In the genomic region with DNA sequence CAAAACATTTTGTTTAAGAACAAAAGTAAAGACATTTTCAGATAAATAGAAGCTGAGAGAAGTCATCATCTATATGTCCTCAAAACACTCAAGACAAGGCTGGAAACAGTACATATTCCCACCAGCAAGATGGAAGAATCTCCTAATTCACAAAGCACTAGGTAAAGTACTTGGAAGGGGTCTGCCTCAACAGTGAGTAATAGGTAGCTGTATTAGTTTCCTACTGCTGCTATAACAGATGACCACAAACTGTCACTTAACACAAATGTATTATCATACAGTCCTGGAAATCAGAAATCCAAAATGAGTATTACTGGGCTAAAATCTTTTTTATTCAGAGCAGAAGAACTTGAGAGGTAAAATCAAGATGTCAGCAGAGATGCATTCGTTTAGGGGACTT, we compare ENCODE assay signal across 35 cellular contexts. TPM values are rescaled to one million over a fixed set of nuclear protein-coding genes. Genes with fewer than 3 reads are reported as not detected.
DNase-seq lines count a peak whose midpoint lies in the region; ATAC-seq, FAIRE-seq and TF ChIP-seq lines count a peak whose summit lies in the region.
"Had no signal": no experiment of that assay in that cellular context is flagged by ENCODE, and none has a peak within 500 bp of the region (broad histone marks: within the 10 kb centered on the region; RNA-seq: fewer than 3 reads in every experiment).

No MANE protein-coding gene starts in this region.

- DNase-seq in HepG2 (ENCODE audit: low spot score): no peak
- DNase-seq in right lobe of liver: no peak
- DNase-seq in HTR-8/SVneo (ENCODE audit: insufficient read length, low spot score): no peak
- no peak for DNase-seq in PC-9
- no peak for DNase-seq in K562 (ENCODE audit: extremely low read depth in 1 of 4, low spot score in 3 of 4)
- no peak for DNase-seq in AG20443 (ENCODE audit: low spot score)
- DNase-seq: 8988T; ACHN; AML-193; BE2C; C1 segment of cervical spinal cord; Caco-2; Calu3; CD4-positive, alpha-beta memory T cell; CD4-positive, alpha-beta T cell; CD4-positive, CD25-positive, alpha-beta regulatory T cell; CD8-positive, alpha-beta memory T cell; CD8-positive, alpha-beta T cell; COR-L47; DMS 273 treated with DMSO at 0.1 percent for 48 hours; DMS153; DMS53; DMS79; DMS79 treated with DMSO at 0.1 percent for 48 hours; DND-41; EL had no signal

- H3K27ac ChIP-seq in HepG2 (ENCODE audit: extremely low read length, insufficient read depth, low read length) (no peak overlapping the region), right lobe of liver (no peak overlapping the region), PC-9 (no peak overlapping the region), K562 (ENCODE audit: extremely low read depth, low read depth, low read length) (no peak overlapping the region)
- H3K27ac ChIP-seq: 22Rv1; A549; BLaER1; BLaER1 treated with 17β-estradiol and CSF1 and Interleukin-3, amounts not matched to agents 10 nM and 100 nM; C4-2B had no signal

- H3K79me2 ChIP-seq in HepG2 (ENCODE audit: insufficient read depth, low read length) (no peaks in the 10 kb centered on the region), PC-9 (ENCODE audit: low read depth) (no peaks in the 10 kb centered on the region), K562 (ENCODE audit: control insufficient read depth, insufficient read depth, low read length) (no peaks in the 10 kb centered on the region)

- H3K9me1 ChIP-seq in K562 (ENCODE audit: control insufficient read depth, insufficient read depth, low read length): no peaks in the 10 kb centered on the region

- no peak overlapping the region for H3K9ac ChIP-seq in HepG2 (ENCODE audit: insufficient read depth, low read depth, low read length)
- no peak overlapping the region for H3K9ac ChIP-seq in K562 (ENCODE audit: insufficient read depth in 1 of 2, low read depth in 2 of 2, low read length in 2 of 2)
- H3K9ac ChIP-seq: BLaER1; BLaER1 treated with 17β-estradiol and CSF1 and Interleukin-3, amounts not matched to agents 10 nM and 100 nM had no signal

- H3K9me3 ChIP-seq in HepG2 (ENCODE audit: low read length) (no peaks in the 10 kb centered on the region), right lobe of liver (peaks cover 0 to under 1% (median 0%) of the 10 kb centered on the region in 4 donors), PC-9 (ENCODE audit: insufficient read depth, low read depth) (0 out of 2 replicates have a peak, but pooled peaks cover 7% of the 10 kb centered on the region), K562 (replicated peaks; ENCODE audit: control insufficient read depth, insufficient read depth, low read depth, low read length) (peaks cover 6% of the 10 kb centered on the region)
- H3K9me3 ChIP-seq: BE2C, Caco-2 had no signal

- POLR2A ChIA-PET in HepG2 (lab: Yijun Ruan, JAX) (no interaction called here), PC-9 (lab: Charles Lee; ENCODE audit: unreplicated experiment) (interaction anchor here (0.5 kb wide), 1 partner anchor 167 kb away, joined by 6 read pairs; a partner anchor contains a TSS), K562 (lab: Yijun Ruan, JAX) (interaction anchor here (0.9 to 1.4 kb wide), 2 partner anchors 9 to 13 kb away, joined by 3 to 4 read pairs; no protein-coding TSS in a partner anchor)

- no peaks in the 10 kb centered on the region for H3K4me1 ChIP-seq in HepG2 (ENCODE audit: insufficient read depth, low read length)
- H3K4me1 ChIP-seq in right lobe of liver: no peaks in the 10 kb centered on the region
- H3K4me1 ChIP-seq in PC-9 (replicated peaks; ENCODE audit: insufficient read depth): no peaks in the 10 kb centered on the region
- H3K4me1 ChIP-seq in K562 (replicated peaks in 1 of 2; ENCODE audit: control insufficient read depth in 2 of 2, insufficient read depth in 2 of 2, low read length in 2 of 2): no peaks in the 10 kb centered on the region
- H3K4me1 ChIP-seq: A549; BE2C; BLaER1; BLaER1 treated with 17β-estradiol and CSF1 and Interleukin-3, amounts not matched to agents 10 nM and 100 nM; Caco-2 had no signal

- TF ChIP-seq CTCF in HepG2 (CRISPR knock-in tag; IDR thresholded peaks at IDR 0.05): no peak
- no peak for TF ChIP-seq CTCF in right lobe of liver (IDR thresholded peaks at IDR 0.05)
- no peak for TF ChIP-seq CTCF in PC-9 (conservative IDR thresholded peaks at IDR 0.05)
- no peak for TF ChIP-seq CTCF in K562 (IDR thresholded peaks at IDR 0.05 in 2 of 3, conservative IDR thresholded peaks at IDR 0.05 in 1 of 3; ENCODE audit: insufficient read depth in 2 of 3, low read depth in 1 of 3, low read length in 3 of 3)

- ATAC-seq in HepG2 (no peak), right lobe of liver (no peak), K562 (no peak), HG02678 (IDR thresholded peaks at IDR 0.05; ENCODE audit: unreplicated experiment) (no peak), HG03354 (IDR thresholded peaks at IDR 0.05; ENCODE audit: poor library complexity, severe bottlenecking, unreplicated experiment) (no peak)
- ATAC-seq: A549; CD8-positive, alpha-beta T cell had no signal

- no peak overlapping the region for H3K4me3 ChIP-seq in HepG2 (replicated peaks in 1 of 3; ENCODE audit: insufficient read depth in 1 of 3, low read depth in 2 of 3, low read length in 3 of 3)
- no peak overlapping the region for H3K4me3 ChIP-seq in right lobe of liver
- H3K4me3 ChIP-seq in PC-9: no peak overlapping the region
- no peak overlapping the region for H3K4me3 ChIP-seq in K562
- H3K4me3 ChIP-seq: A549; BLaER1; BLaER1 treated with 17β-estradiol and CSF1 and Interleukin-3, amounts not matched to agents 10 nM and 100 nM had no signal

- H2AFZ ChIP-seq in HepG2 (ENCODE audit: low read length) (no peak overlapping the region), PC-9 (peak overlapping the region; percentile 50; the same call in 1 of the 2 replicates), K562 (ENCODE audit: low read depth, low read length) (no peak overlapping the region)

- H3K36me3 ChIP-seq in HepG2 (replicated peaks in 1 of 2; ENCODE audit: control insufficient read depth in 1 of 2, insufficient read depth in 2 of 2, low read length in 2 of 2) (no peaks in the 10 kb centered on the region), right lobe of liver (no peaks in the 10 kb centered on the region), PC-9 (ENCODE audit: low read depth) (no peaks in the 10 kb centered on the region), K562 (ENCODE audit: control insufficient read depth, insufficient read depth, low read length) (no peaks in the 10 kb centered on the region)
- H3K36me3 ChIP-seq: BE2C, BLaER1 had no signal

- 0% methylated on average over 1 of the region's 1 CpG for WGBS in HepG2 (ENCODE audit: low lambda C conversion rate)
- 40% methylated on average over 1 of the region's 1 CpG for WGBS in right lobe of liver (ENCODE audit: insufficient coverage, low coverage, low lambda C conversion rate, missing lambda C conversion rate)
- 6% methylated on average over 1 of the region's 1 CpG for WGBS in K562 (ENCODE audit: insufficient coverage, low coverage, missing lambda C conversion rate)

- TF ChIP-seq RAD21 in HepG2 (CRISPR knock-in tag; IDR thresholded peaks at IDR 0.05) (no peak), K562 (CRISPR knock-in tag; conservative IDR thresholded peaks at IDR 0.05 in 1 of 2, IDR thresholded peaks at IDR 0.05 in 1 of 2) (no peak)

- CTCF ChIA-PET in HepG2 (lab: Yijun Ruan, JAX; ENCODE audit: low intra/inter-chr PET ratio, low total read pairs): no interaction called here
- CTCF ChIA-PET in PC-9 (lab: Charles Lee): no interaction called here
- CTCF ChIA-PET in K562 (lab: Yijun Ruan, JAX; ENCODE audit: low intra/inter-chr PET ratio): no interaction called here

- intact Hi-C loops in HepG2 (cut with micrococcal nuclease; ENCODE audit: unreplicated experiment) (no loop called here), right lobe of liver (cut with DNase I) (no loop called here), PC-9 (cut with micrococcal nuclease; ENCODE audit: unreplicated experiment) (no loop called here), K562 (cut with micrococcal nuclease) (no loop called here)

- H3K4me2 ChIP-seq in HepG2 (ENCODE audit: low read depth, low read length) (no peak overlapping the region), PC-9 (no peak overlapping the region), K562 (ENCODE audit: insufficient read depth, low read length) (no peak overlapping the region)
- H3K4me2 ChIP-seq: A549; BLaER1; BLaER1 treated with 17β-estradiol and CSF1 and Interleukin-3, amounts not matched to agents 10 nM and 100 nM had no signal

- H3K9me2 ChIP-seq in PC-9 (ENCODE audit: insufficient read depth): no peaks in the 10 kb centered on the region

- H3K27me3 ChIP-seq in HepG2 (ENCODE audit: control insufficient read depth in 1 of 2, insufficient read depth in 2 of 2, low read length in 2 of 2) (peaks cover 0 to 19% of the 10 kb centered on the region in 2 experiments; a peak in 1 of 5 replicates), right lobe of liver (no peaks in the 10 kb centered on the region), PC-9 (ENCODE audit: insufficient read depth, low read depth) (no peaks in the 10 kb centered on the region), K562 (ENCODE audit: control insufficient read depth in 2 of 2, insufficient read depth in 2 of 2, low read length in 2 of 2) (no peaks in the 10 kb centered on the region)
- H3K27me3 ChIP-seq: BLaER1; BLaER1 treated with 17β-estradiol and CSF1 and Interleukin-3, amounts not matched to agents 10 nM and 100 nM had no signal

- H4K20me1 ChIP-seq in HepG2 (ENCODE audit: insufficient read depth, low read length): no peaks in the 10 kb centered on the region
- H4K20me1 ChIP-seq in PC-9 (ENCODE audit: insufficient read depth): no peaks in the 10 kb centered on the region
- H4K20me1 ChIP-seq in K562 (replicated peaks; ENCODE audit: control insufficient read depth, insufficient read depth, low read length): no peaks in the 10 kb centered on the region
- H4K20me1 ChIP-seq: BLaER1; BLaER1 treated with 17β-estradiol and CSF1 and Interleukin-3, amounts not matched to agents 10 nM and 100 nM had no signal

- H3F3A ChIP-seq in PC-9 (ENCODE audit: insufficient read depth, low read depth): no peaks in the 10 kb centered on the region

- in situ Hi-C loops in HepG2 (cut with HindIII; ENCODE audit: extremely low pct_ligation_motif_present, low pct_unique_long_range_greater_than_20kb) (no loop called here), K562 (cut with MboI) (no loop called here)

- TF ChIP-seq POLR2A in HepG2 (IDR thresholded peaks at IDR 0.05; ENCODE audit: insufficient read depth in 1 of 2, low read depth in 2 of 2, low read length in 2 of 2): no peak
- no peak for TF ChIP-seq POLR2A in right lobe of liver (IDR thresholded peaks at IDR 0.05)
- TF ChIP-seq POLR2A in K562 (conservative IDR thresholded peaks at IDR 0.05): no peak

- BruUV-seq in HepG2 (replicated peaks; lab: Mats Ljungman, UMichigan) (no TSS peak), PC-9 (replicated peaks; lab: Mats Ljungman, UMichigan) (no TSS peak), K562 (replicated peaks; lab: Mats Ljungman, UMichigan) (no TSS peak)

- FAIRE-seq in HepG2 (lab: Jason Lieb, UNC) (no peak), HTR-8/SVneo (lab: Jason Lieb, UNC) (peak; percentile 4), K562 (lab: Jason Lieb, UNC) (no peak)
- FAIRE-seq: A204.1, A549, D721Med had no signal

- TF ChIP-seq EP300 in HepG2 (IDR thresholded peaks at IDR 0.05; ENCODE audit: low read depth in 2 of 2, low read length in 2 of 2): no peak
- no peak for TF ChIP-seq EP300 in HepG2 (CRISPR knock-in tag; IDR thresholded peaks at IDR 0.05; ENCODE audit: borderline replicate concordance)
- no peak for TF ChIP-seq EP300 in K562 (IDR thresholded peaks at IDR 0.05; ENCODE audit: low read length)

RNA-seq across cellular contexts. Expression of a gene that starts 40.6 kb away (rescaled TPM):
- 20.9 and 36.1 TPM in 2 replicates for total RNA-seq in HepG2 (2016; rRNA removed; fragmentation: Illumina TruSeq; extraction: Trizol)
- total RNA-seq in HepG2 (2016; cell fraction: cytosol; rRNA removed; fragmentation: Illumina TruSeq; extraction: Trizol; ENCODE audit: low read depth): 1.4 and 2.6 TPM in 2 replicates
- total RNA-seq in HepG2 (2016; cell fraction: insoluble cytoplasmic fraction; rRNA removed; fragmentation: Illumina TruSeq; extraction: Trizol): 18.7 and 32.4 TPM in 2 replicates
- 7.0 and 9.3 TPM in 2 replicates for total RNA-seq in HepG2 (2016; cell fraction: membrane; rRNA removed; fragmentation: Illumina TruSeq; extraction: Trizol)
- 36.9 and 37.1 TPM in 2 replicates for total RNA-seq in HepG2 (2016; cell fraction: nucleus; rRNA removed; fragmentation: Illumina TruSeq; extraction: Trizol)
- 10.8 and 12.4 TPM in 2 replicates for polyA plus RNA-seq in HepG2 (2011; rRNA removed)
- polyA plus RNA-seq in HepG2 (2011; cell fraction: cytosol; rRNA removed): 4.4 and 7.8 TPM in 2 replicates
- 36.6 and 48.8 TPM in 2 replicates for polyA plus RNA-seq in HepG2 (2011; cell fraction: nucleus; rRNA removed)
- polyA plus RNA-seq in HepG2 (2012): 20.0 and 21.0 TPM in 2 replicates
- polyA plus RNA-seq in HepG2 (2016; cell fraction: cytosol; fragmentation: Illumina TruSeq; extraction: Trizol; ENCODE audit: low read depth): 0.40 and 0.46 TPM in 2 replicates
- 18.2 and 19.7 TPM in 2 replicates for polyA plus RNA-seq in HepG2 (2016; cell fraction: insoluble cytoplasmic fraction; fragmentation: Illumina TruSeq; extraction: Trizol; ENCODE audit: low read depth)
- 1.6 and 2.0 TPM in 2 replicates for polyA plus RNA-seq in HepG2 (2016; cell fraction: membrane; fragmentation: Illumina TruSeq; extraction: Trizol; ENCODE audit: low read depth)
- 42.0 and 45.6 TPM in 2 replicates for polyA plus RNA-seq in HepG2 (2016; cell fraction: nucleus; fragmentation: Illumina TruSeq; extraction: Trizol; ENCODE audit: insufficient read depth, low read depth)
- polyA minus RNA-seq in HepG2 (2011; rRNA and poly(A)+ RNA removed; ENCODE audit: low replicate concordance): 16.6 and 22.5 TPM in 2 replicates
- 21.0 and 24.8 TPM in 2 replicates for polyA minus RNA-seq in HepG2 (2011; cell fraction: cytosol; rRNA and poly(A)+ RNA removed)
- polyA minus RNA-seq in HepG2 (2011; cell fraction: nucleus; rRNA and poly(A)+ RNA removed): 49.2 and 60.8 TPM in 2 replicates
- 1 to 10 TPM; 5.4 to 7.2 (median 6.8) TPM for total RNA-seq in right lobe of liver
- total RNA-seq in PC-9 (2021): 27.2 and 31.5 TPM in 2 replicates
- 36.9 and 61.9 TPM in 2 replicates for total RNA-seq in K562 (2011; cell fraction: chromatin; rRNA removed; ENCODE audit: low replicate concordance)
- total RNA-seq in K562 (2011; cell fraction: nucleolus; rRNA removed): 15.2 and 22.2 TPM in 2 replicates
- total RNA-seq in K562 (2011; cell fraction: nucleoplasm; rRNA removed): 40.5 and 82.1 TPM in 2 replicates
- total RNA-seq in K562 (2014; rRNA removed): 12.4 and 15.4 TPM in 2 replicates
- total RNA-seq in K562 (2014; rRNA removed; fragmentation: Illumina TruSeq; extraction: Trizol): 21.7 and 25.3 TPM in 2 replicates
- total RNA-seq in K562 (2015; rRNA removed; fragmentation: Illumina TruSeq; extraction: Trizol): 21.4 and 21.7 TPM in 2 replicates
- total RNA-seq in K562 (2021): 26.7 and 29.9 TPM in 2 replicates
- 22.1 and 40.4 TPM in 2 replicates for polyA plus RNA-seq in K562 (2011; rRNA removed)
- 7.6 and 24.2 TPM in 2 replicates for polyA plus RNA-seq in K562 (2011; cell fraction: cytosol; rRNA removed)
- polyA plus RNA-seq in K562 (2011; cell fraction: nucleus; rRNA removed): 103 and 115 TPM in 2 replicates
- polyA plus RNA-seq in K562 (2012): 15.2 and 22.1 TPM in 2 replicates
- 35.5 and 37.7 TPM in 2 replicates for polyA plus RNA-seq in K562 (2014; fragmentation: Illumina TruSeq; extraction: Trizol)
- 1 to 10 TPM; 3.3 to 7.1 TPM for polyA plus RNA-seq in K562 (2014; fragmentation: Nextera tagmentation; extraction: Ambion mirVana)
- 21.8 and 24.4 TPM in 2 replicates for polyA plus RNA-seq in K562 (2014; rRNA removed)
- polyA minus RNA-seq in K562 (2011; rRNA and poly(A)+ RNA removed): 37.0 and 56.3 TPM in 2 replicates
- polyA minus RNA-seq in K562 (2011; cell fraction: cytosol; rRNA and poly(A)+ RNA removed): 24.8 and 28.7 TPM in 2 replicates
- 22.8 and 48.3 TPM in 2 replicates for polyA minus RNA-seq in K562 (2011; cell fraction: nucleus; rRNA and poly(A)+ RNA removed)

RNA-seq across cellular contexts. Expression of a gene that starts 42.8 kb away (rescaled TPM):
- total RNA-seq in HepG2 (2016; rRNA removed; fragmentation: Illumina TruSeq; extraction: Trizol) (17.2 and 17.8 TPM in 2 replicates), right lobe of liver (1 to 10 TPM; 2.0 to 3.9 (median 3.3) TPM), PC-9 (2021) (19.2 and 20.4 TPM in 2 replicates), K562 (2014; rRNA removed) (18.4 and 19.0 TPM in 2 replicates), K562 (2014; rRNA removed; fragmentation: Illumina TruSeq; extraction: Trizol) (31.4 and 37.4 TPM in 2 replicates), K562 (2015; rRNA removed; fragmentation: Illumina TruSeq; extraction: Trizol) (26.0 and 28.7 TPM in 2 replicates), K562 (2021) (19.0 and 22.3 TPM in 2 replicates)
- 7.2 and 8.1 TPM in 2 replicates for total RNA-seq in HepG2 (2016; cell fraction: cytosol; rRNA removed; fragmentation: Illumina TruSeq; extraction: Trizol; ENCODE audit: low read depth)
- 16.5 and 18.3 TPM in 2 replicates for total RNA-seq in HepG2 (2016; cell fraction: insoluble cytoplasmic fraction; rRNA removed; fragmentation: Illumina TruSeq; extraction: Trizol)
- total RNA-seq in HepG2 (2016; cell fraction: membrane; rRNA removed; fragmentation: Illumina TruSeq; extraction: Trizol): 11.7 and 14.0 TPM in 2 replicates
- 17.5 and 19.6 TPM in 2 replicates for total RNA-seq in HepG2 (2016; cell fraction: nucleus; rRNA removed; fragmentation: Illumina TruSeq; extraction: Trizol)
- polyA plus RNA-seq in HepG2 (2011; rRNA removed) (14.6 and 16.3 TPM in 2 replicates), K562 (2011; rRNA removed) (48.9 and 59.9 TPM in 2 replicates), K562 (2014; fragmentation: Illumina TruSeq; extraction: Trizol) (31.8 and 32.5 TPM in 2 replicates), K562 (2014; fragmentation: Nextera tagmentation; extraction: Ambion mirVana) (10 to 100 TPM; 18.8 to 20.0 TPM), K562 (2014; rRNA removed) (30.4 and 35.2 TPM in 2 replicates)
- polyA plus RNA-seq in HepG2 (2011; cell fraction: cytosol; rRNA removed): 7.0 and 11.8 TPM in 2 replicates
- 15.9 and 27.8 TPM in 2 replicates for polyA plus RNA-seq in HepG2 (2011; cell fraction: nucleus; rRNA removed)
- 9.5 and 12.1 TPM in 2 replicates for polyA plus RNA-seq in HepG2 (2012)
- polyA plus RNA-seq in HepG2 (2016; cell fraction: cytosol; fragmentation: Illumina TruSeq; extraction: Trizol; ENCODE audit: low read depth): 1.2 and 1.4 TPM in 2 replicates
- 13.3 and 14.6 TPM in 2 replicates for polyA plus RNA-seq in HepG2 (2016; cell fraction: insoluble cytoplasmic fraction; fragmentation: Illumina TruSeq; extraction: Trizol; ENCODE audit: low read depth)
- polyA plus RNA-seq in HepG2 (2016; cell fraction: membrane; fragmentation: Illumina TruSeq; extraction: Trizol; ENCODE audit: low read depth): 2.7 and 3.2 TPM in 2 replicates
- polyA plus RNA-seq in HepG2 (2016; cell fraction: nucleus; fragmentation: Illumina TruSeq; extraction: Trizol; ENCODE audit: insufficient read depth, low read depth): 23.9 and 28.2 TPM in 2 replicates
- polyA minus RNA-seq in HepG2 (2011; rRNA and poly(A)+ RNA removed; ENCODE audit: low replicate concordance): 12.1 and 12.9 TPM in 2 replicates
- 6.7 and 7.1 TPM in 2 replicates for polyA minus RNA-seq in HepG2 (2011; cell fraction: cytosol; rRNA and poly(A)+ RNA removed)
- 40.9 and 49.9 TPM in 2 replicates for polyA minus RNA-seq in HepG2 (2011; cell fraction: nucleus; rRNA and poly(A)+ RNA removed)
- 65.9 and 101 TPM in 2 replicates for total RNA-seq in K562 (2011; cell fraction: chromatin; rRNA removed; ENCODE audit: low replicate concordance)
- 43.7 and 45.8 TPM in 2 replicates for total RNA-seq in K562 (2011; cell fraction: nucleolus; rRNA removed)
- 68.6 and 101 TPM in 2 replicates for total RNA-seq in K562 (2011; cell fraction: nucleoplasm; rRNA removed)
- 16.3 and 40.6 TPM in 2 replicates for polyA plus RNA-seq in K562 (2011; cell fraction: cytosol; rRNA removed)
- 55.3 and 65.2 TPM in 2 replicates for polyA plus RNA-seq in K562 (2011; cell fraction: nucleus; rRNA removed)
- polyA plus RNA-seq in K562 (2012): 15.5 and 25.6 TPM in 2 replicates
- polyA minus RNA-seq in K562 (2011; rRNA and poly(A)+ RNA removed): 49.6 and 64.4 TPM in 2 replicates
- polyA minus RNA-seq in K562 (2011; cell fraction: cytosol; rRNA and poly(A)+ RNA removed): 10.6 and 10.9 TPM in 2 replicates
- 28.3 and 55.3 TPM in 2 replicates for polyA minus RNA-seq in K562 (2011; cell fraction: nucleus; rRNA and poly(A)+ RNA removed)

RNA-seq across cellular contexts. Expression of a gene that starts 57.8 kb away (rescaled TPM):
- total RNA-seq in HepG2 (2016; rRNA removed; fragmentation: Illumina TruSeq; extraction: Trizol) (12.7 and 13.4 TPM in 2 replicates), right lobe of liver (1 to 10 TPM; 1.5 to 2.0 (median 1.7) TPM), PC-9 (2021) (5.6 and 5.9 TPM in 2 replicates), K562 (2014; rRNA removed) (not detected in 2 replicates), K562 (2014; rRNA removed; fragmentation: Illumina TruSeq; extraction: Trizol) (not detected in 2 replicates), K562 (2015; rRNA removed; fragmentation: Illumina TruSeq; extraction: Trizol) (not detected in 2 replicates), K562 (2021) (not detected in 2 replicates)
- 5.3 and 5.8 TPM in 2 replicates for total RNA-seq in HepG2 (2016; cell fraction: cytosol; rRNA removed; fragmentation: Illumina TruSeq; extraction: Trizol; ENCODE audit: low read depth)
- total RNA-seq in HepG2 (2016; cell fraction: insoluble cytoplasmic fraction; rRNA removed; fragmentation: Illumina TruSeq; extraction: Trizol): 12.9 and 16.5 TPM in 2 replicates
- total RNA-seq in HepG2 (2016; cell fraction: membrane; rRNA removed; fragmentation: Illumina TruSeq; extraction: Trizol): 6.3 and 10.0 TPM in 2 replicates
- 12.2 and 14.1 TPM in 2 replicates for total RNA-seq in HepG2 (2016; cell fraction: nucleus; rRNA removed; fragmentation: Illumina TruSeq; extraction: Trizol)
- polyA plus RNA-seq in HepG2 (2011; rRNA removed) (5.7 and 6.7 TPM in 2 replicates), K562 (2011; rRNA removed) (0.20 TPM in 1 of 2 replicates, not detected in the other), K562 (2014; fragmentation: Illumina TruSeq; extraction: Trizol) (not detected in 2 replicates), K562 (2014; fragmentation: Nextera tagmentation; extraction: Ambion mirVana) (under 1 TPM in 1 of 2 experiments, not detected in 1; 0.08 TPM), K562 (2014; rRNA removed) (not detected in 2 replicates)
- 3.2 and 3.8 TPM in 2 replicates for polyA plus RNA-seq in HepG2 (2011; cell fraction: cytosol; rRNA removed)
- 6.4 and 10.4 TPM in 2 replicates for polyA plus RNA-seq in HepG2 (2011; cell fraction: nucleus; rRNA removed)
- polyA plus RNA-seq in HepG2 (2012): 6.3 and 6.6 TPM in 2 replicates
- 2.4 and 2.5 TPM in 2 replicates for polyA plus RNA-seq in HepG2 (2016; cell fraction: cytosol; fragmentation: Illumina TruSeq; extraction: Trizol; ENCODE audit: low read depth)
- 11.7 and 12.1 TPM in 2 replicates for polyA plus RNA-seq in HepG2 (2016; cell fraction: insoluble cytoplasmic fraction; fragmentation: Illumina TruSeq; extraction: Trizol; ENCODE audit: low read depth)
- polyA plus RNA-seq in HepG2 (2016; cell fraction: membrane; fragmentation: Illumina TruSeq; extraction: Trizol; ENCODE audit: low read depth): 3.3 and 3.8 TPM in 2 replicates
- 14.2 and 14.4 TPM in 2 replicates for polyA plus RNA-seq in HepG2 (2016; cell fraction: nucleus; fragmentation: Illumina TruSeq; extraction: Trizol; ENCODE audit: insufficient read depth, low read depth)
- 2.9 and 4.3 TPM in 2 replicates for polyA minus RNA-seq in HepG2 (2011; rRNA and poly(A)+ RNA removed; ENCODE audit: low replicate concordance)
- polyA minus RNA-seq in HepG2 (2011; cell fraction: cytosol; rRNA and poly(A)+ RNA removed): 1.1 and 2.6 TPM in 2 replicates
- polyA minus RNA-seq in HepG2 (2011; cell fraction: nucleus; rRNA and poly(A)+ RNA removed): 13.9 and 21.8 TPM in 2 replicates
- not detected in 2 replicates for total RNA-seq in K562 (2011; cell fraction: chromatin; rRNA removed; ENCODE audit: low replicate concordance)
- total RNA-seq in K562 (2011; cell fraction: nucleolus; rRNA removed): not detected in 2 replicates
- not detected in 2 replicates for total RNA-seq in K562 (2011; cell fraction: nucleoplasm; rRNA removed)
- 0.04 TPM in 1 of 2 replicates, not detected in the other for polyA plus RNA-seq in K562 (2011; cell fraction: cytosol; rRNA removed)
- polyA plus RNA-seq in K562 (2011; cell fraction: nucleus; rRNA removed): 0.22 TPM in 1 of 2 replicates, not detected in the other
- 0.09 TPM in 1 of 2 replicates, not detected in the other for polyA plus RNA-seq in K562 (2012)
- 0.33 TPM in 1 of 2 replicates, not detected in the other for polyA minus RNA-seq in K562 (2011; rRNA and poly(A)+ RNA removed)
- not detected in 2 replicates for polyA minus RNA-seq in K562 (2011; cell fraction: cytosol; rRNA and poly(A)+ RNA removed)
- 0.44 TPM in 1 of 2 replicates, not detected in the other for polyA minus RNA-seq in K562 (2011; cell fraction: nucleus; rRNA and poly(A)+ RNA removed)
